Comparison of ENCODE assay signal across 16 cellular contexts in genomic region chr4:124953059-124953850, GRCh38.
A peak's percentile ranks its signal among the peaks of the same experiment; 100 is the strongest.
DNase-seq lines count a peak whose midpoint lies in the region; ATAC-seq and TF ChIP-seq lines count a peak whose summit lies in the region.
"Had no signal": no experiment of that assay in that cellular context is flagged by ENCODE, and none has a peak within 500 bp of the region (broad histone marks: within the 10 kb centered on the region; RNA-seq: fewer than 3 reads in every experiment).

No MANE protein-coding gene starts in this region.

- H3K27ac Mint-ChIP-seq in immature natural killer cell: no peak overlapping the region
- H3K27ac Mint-ChIP-seq: activated CD4-positive, alpha-beta T cell treated with anti-CD3 and anti-CD28 coated beads, Interleukin-2, amount 10 ng/mL, durations not matched to agents 24 days and 14 days; CD14-positive monocyte had no signal

- ATAC-seq in mucosa of descending colon: no peak
- ATAC-seq in GM21737 (IDR thresholded peaks at IDR 0.05; ENCODE audit: unreplicated experiment): no peak
- ATAC-seq: Panc1 had no signal

- no peaks in the 10 kb centered on the region for H3K9me3 ChIP-seq in mucosa of descending colon
- H3K9me3 ChIP-seq: tibial nerve had no signal

- peaks cover 0 to 22% (median 14%) of the 10 kb centered on the region in 6 donors for H3K9me3 Mint-ChIP-seq in immature natural killer cell

- no peak overlapping the region for H3K4me3 ChIP-seq in mucosa of descending colon
- H3K4me3 ChIP-seq: tibial nerve had no signal

- H3K4me1 ChIP-seq in mucosa of descending colon (ENCODE audit: low read depth): no peaks in the 10 kb centered on the region
- H3K4me1 ChIP-seq: tibial nerve had no signal

- H3K36me3 ChIP-seq in mucosa of descending colon (ENCODE audit: low read depth): no peaks in the 10 kb centered on the region
- H3K36me3 ChIP-seq: tibial nerve had no signal

- H3K4me1 Mint-ChIP-seq in immature natural killer cell: no peaks in the 10 kb centered on the region
- H3K4me1 Mint-ChIP-seq: activated CD4-positive, alpha-beta T cell treated with anti-CD3 and anti-CD28 coated beads, Interleukin-2, amount 10 ng/mL, durations not matched to agents 24 days and 14 days; CD14-positive monocyte had no signal

- H3K36me3 Mint-ChIP-seq in immature natural killer cell: no peaks in the 10 kb centered on the region
- H3K36me3 Mint-ChIP-seq: CD14-positive monocyte had no signal

- peaks cover 0 to 2% (median 0%) of the 10 kb centered on the region in 3 donors for H3K27me3 Mint-ChIP-seq in immature natural killer cell (ENCODE audit: low read depth in 3 of 3)
- H3K27me3 Mint-ChIP-seq: activated CD4-positive, alpha-beta T cell treated with anti-CD3 and anti-CD28 coated beads, Interleukin-2, amount 10 ng/mL, durations not matched to agents 24 days and 14 days had no signal

- DNase-seq in ELR (ENCODE audit: low read depth) (peak; percentile 62), fibroblast of gingiva (ENCODE audit: low read depth) (peak; percentile 86), renal cortical epithelial cell (ENCODE audit: low read depth) (peak; percentile 77), mucosa of descending colon (no peak), immature natural killer cell (no peak)
- DNase-seq in activated CD4-positive, CD25-positive, alpha-beta regulatory T cell treated with anti-CD3 and anti-CD28 coated beads, Interleukin-2, amount 50 U/mL, for 72 hours: no peak
- DNase-seq: activated CD4-positive, alpha-beta T cell treated with anti-CD3 and anti-CD28 coated beads, Interleukin-2, amount 10 ng/mL, durations not matched to agents 24 days and 14 days; activated T-cell treated with anti-CD3 and anti-CD28 coated beads, Interleukin-2, amount 50 U/mL, for 1 hour; NCI-H1436; NCI-H510A treated with DMSO at 0.1 percent for 48 hours; stimulated activated CD4-positive, alpha-beta T cell treated with anti-CD3 and anti-CD28 coated beads, Interleukin-2, amount 100 ng/mL, for 48 hours had no signal

- TF ChIP-seq CTCF in VCaP (conservative IDR thresholded peaks at IDR 0.05) (no peak), mucosa of descending colon (IDR thresholded peaks at IDR 0.05) (no peak)

- H3K27ac ChIP-seq in VCaP: peak overlapping the region; percentile 3

- H3K4me3 Mint-ChIP-seq in immature natural killer cell: no peak overlapping the region
- H3K4me3 Mint-ChIP-seq: activated CD4-positive, alpha-beta T cell treated with anti-CD3 and anti-CD28 coated beads, Interleukin-2, amount 10 ng/mL, durations not matched to agents 24 days and 14 days; CD14-positive monocyte had no signal

- intact Hi-C loops in mucosa of descending colon (cut with DNase I, micrococcal nuclease): no loop called here

Comparison
In these comparisons a context has a peak if more than half of its experiments do, and no peak if none do; other contexts are left out.
1. DNase-seq: peak in ELR (single experiment), fibroblast of gingiva (single experiment) and renal cortical epithelial cell (single experiment); none in activated CD4-positive, CD25-positive, alpha-beta regulatory T cell treated with anti-CD3 and anti-CD28 coated beads, Interleukin-2, amount 50 U/mL, for 72 hours (single experiment), mucosa of descending colon (0 of 3) and immature natural killer cell (0 of 3).